Comparison of ENCODE assay signal across 1 cellular context in genomic region chr9:95923794-95924193, GRCh38.
TF ChIP-seq lines count a peak whose summit lies in the region.

No MANE protein-coding gene starts in this region.

TF ChIP-seq in HepG2, 621 proteins besides CTCF, POLR2A, EP300 and RAD21 (continued from another document and continues in another):
- TF ChIP-seq SNAPC4 (CRISPR knock-in tag; IDR thresholded peaks at IDR 0.05) (no peak), ZNF44 (CRISPR knock-in tag; IDR thresholded peaks at IDR 0.05) (no peak), KDM5B (CRISPR knock-in tag; IDR thresholded peaks at IDR 0.05; ENCODE audit: borderline replicate concordance) (no peak), ZNF891 (CRISPR knock-in tag; IDR thresholded peaks at IDR 0.05) (no peak), BRCA1 (CRISPR knock-in tag; IDR thresholded peaks at IDR 0.05) (no peak), ZNF629 (CRISPR knock-in tag; conservative IDR thresholded peaks at IDR 0.05) (no peak), ATF7 (IDR thresholded peaks at IDR 0.05) (no peak), ATF7 (CRISPR knock-in tag; IDR thresholded peaks at IDR 0.05) (no peak), BCL6 (CRISPR knock-in tag; IDR thresholded peaks at IDR 0.05) (0 out of 2 replicates have a peak, but pooled peaks have one; percentile 16), KLF15 (CRISPR knock-in tag; IDR thresholded peaks at IDR 0.05; ENCODE audit: borderline replicate concordance) (no peak), ZBTB39 (CRISPR knock-in tag; IDR thresholded peaks at IDR 0.05) (no peak), MAFK (conservative IDR thresholded peaks at IDR 0.05 in 1 of 2, IDR thresholded peaks at IDR 0.05 in 1 of 2; ENCODE audit: low read length in 2 of 2) (0 out of 4 replicates have a peak, but pooled peaks of 1 of the 2 experiments have one; percentile 6), DMAP1 (CRISPR knock-in tag; IDR thresholded peaks at IDR 0.05) (no peak), ZNF275 (CRISPR knock-in tag; IDR thresholded peaks at IDR 0.05; ENCODE audit: borderline replicate concordance) (no peak), TCF12 (IDR thresholded peaks at IDR 0.05) (no peak), TCF12 (CRISPR knock-in tag; IDR thresholded peaks at IDR 0.05) (no peak), SRSF9 (IDR thresholded peaks at IDR 0.05; ENCODE audit: borderline replicate concordance, insufficient read depth, low read depth, low read length, poor library complexity, severe bottlenecking) (no peak), KLF12 (CRISPR knock-in tag; IDR thresholded peaks at IDR 0.05; ENCODE audit: borderline replicate concordance) (no peak), ZNF543 (CRISPR knock-in tag; IDR thresholded peaks at IDR 0.05) (no peak), ZKSCAN1 (IDR thresholded peaks at IDR 0.05; ENCODE audit: low read length) (no peak), GABPB1 (CRISPR knock-in tag; IDR thresholded peaks at IDR 0.05) (peak; percentile 63), ZBTB7A (CRISPR knock-in tag; IDR thresholded peaks at IDR 0.05) (no peak), PAWR (CRISPR knock-in tag; IDR thresholded peaks at IDR 0.05; ENCODE audit: borderline replicate concordance) (no peak), SKI (IDR thresholded peaks at IDR 0.05; ENCODE audit: partially characterized antibody) (peak; percentile 63), ZNF460 (CRISPR knock-in tag; IDR thresholded peaks at IDR 0.05; ENCODE audit: borderline replicate concordance) (no peak), TEF (CRISPR knock-in tag; IDR thresholded peaks at IDR 0.05) (no peak), CC2D1A (CRISPR knock-in tag; IDR thresholded peaks at IDR 0.05) (no peak), ZNF777 (CRISPR knock-in tag; IDR thresholded peaks at IDR 0.05) (no peak), RARA (CRISPR knock-in tag; IDR thresholded peaks at IDR 0.05) (peak; percentile 80), ZNF501 (CRISPR knock-in tag; IDR thresholded peaks at IDR 0.05) (no peak), ZNF574 (CRISPR knock-in tag; IDR thresholded peaks at IDR 0.05) (peak; percentile 53; the same call in 1 of the 2 replicates), SIX1 (CRISPR knock-in tag; IDR thresholded peaks at IDR 0.05; ENCODE audit: borderline replicate concordance) (no peak), SETDB1 (CRISPR knock-in tag; IDR thresholded peaks at IDR 0.05; ENCODE audit: borderline replicate concordance) (no peak), HMGXB3 (CRISPR knock-in tag; IDR thresholded peaks at IDR 0.05; ENCODE audit: borderline replicate concordance) (no peak), ZBTB43 (CRISPR knock-in tag; conservative IDR thresholded peaks at IDR 0.05) (no peak), CEBPZ (IDR thresholded peaks at IDR 0.05; ENCODE audit: low read length) (no peak), RBFOX2 (IDR thresholded peaks at IDR 0.05; ENCODE audit: low read depth, low read length) (no peak), TRIM24 (CRISPR knock-in tag; IDR thresholded peaks at IDR 0.05) (no peak), RFXAP (CRISPR knock-in tag; IDR thresholded peaks at IDR 0.05; ENCODE audit: borderline replicate concordance) (peak; percentile 63; the same call in 1 of the 2 replicates), ZNF24 (IDR thresholded peaks at IDR 0.05) (no peak), U2AF1 (optimal IDR thresholded peaks at IDR 0.05; ENCODE audit: low read depth, low read length) (no peak)
